8 cellular contexts compared by ENCODE assay signal in the genomic region with DNA sequence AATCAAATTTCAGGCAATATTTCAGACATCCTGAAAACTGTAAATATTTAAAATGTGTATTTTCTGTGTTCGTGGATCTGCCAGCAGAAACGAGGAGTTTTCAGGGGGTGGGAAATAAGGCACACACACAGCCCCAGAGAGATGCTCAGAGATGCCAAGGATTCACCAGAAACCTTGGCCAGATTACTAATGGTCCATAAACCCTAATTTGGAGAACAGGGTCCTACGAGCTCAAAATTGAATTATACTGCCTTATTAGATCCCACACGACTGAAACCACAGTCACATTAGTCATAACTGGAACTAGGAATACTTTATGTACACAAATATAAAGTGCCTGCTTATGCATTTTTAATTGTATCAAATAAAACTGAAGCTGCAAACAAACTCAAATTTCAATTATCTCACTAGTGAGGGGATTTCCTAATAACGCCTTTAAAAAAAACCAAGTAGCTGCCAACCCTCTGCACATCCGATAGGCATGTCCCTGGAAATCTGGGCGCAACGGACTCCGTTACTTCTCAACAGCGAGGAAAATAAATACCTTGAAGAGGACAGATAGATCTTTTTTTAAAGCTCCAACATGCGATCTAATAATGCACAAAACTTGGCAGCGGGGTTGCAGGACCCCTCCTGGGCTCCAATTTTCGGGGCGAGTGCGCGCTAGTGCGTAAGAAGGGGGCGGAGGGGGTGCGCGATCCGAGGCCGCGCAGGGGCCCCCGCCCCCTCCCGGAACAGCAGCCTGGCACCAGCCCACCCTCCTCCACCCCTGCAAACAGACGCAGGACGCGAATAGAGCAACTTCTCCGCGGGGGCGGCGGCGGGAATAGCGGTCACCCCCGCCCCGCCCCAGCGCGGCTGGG. TPM values are rescaled to one million over a fixed set of nuclear protein-coding genes. Genes with fewer than 3 reads are reported as not detected.
DNase-seq lines count a peak whose midpoint lies in the region; ATAC-seq, FAIRE-seq and TF ChIP-seq lines count a peak whose summit lies in the region.

No MANE protein-coding gene starts in this region.

- H3K9me3 Mint-ChIP-seq in T-cell, result no peaks in the 10 kb centered on the region

- CTCF ChIA-PET in T-cell (lab: Charles Lee), result interaction anchor here (0.7 to 2.6 kb wide), 2 partner anchors 76 to 82 kb away, joined by 6 to 15 read pairs; no protein-coding TSS in a partner anchor
- CTCF ChIA-PET in K562 (lab: Yijun Ruan, JAX; ENCODE audit: low intra/inter-chr PET ratio), result no interaction called here

- peak overlapping the region; percentile 91 to 92 (median 92) for H3K4me3 Mint-ChIP-seq in T-cell

- FAIRE-seq in K562 (lab: Jason Lieb, UNC), result no peak
- peak; percentile 55 for FAIRE-seq in islet of Langerhans (lab: Jason Lieb, UNC)

- H3K27me3 Mint-ChIP-seq in T-cell, result no peaks in the 10 kb centered on the region

- no peak for TF ChIP-seq RAD21 in K562 (CRISPR knock-in tag; conservative IDR thresholded peaks at IDR 0.05 in 1 of 2, IDR thresholded peaks at IDR 0.05 in 1 of 2)

- no peaks in the 10 kb centered on the region for H3K36me3 ChIP-seq in K562 (ENCODE audit: control insufficient read depth, insufficient read depth, low read length)

- intact Hi-C loops in K562 (cut with micrococcal nuclease), result loop anchor here (5.0 to 10.0 kb wide), 2 partner anchors 75 to 272 kb away; partner anchors contain the start of gene LPIN3

- peaks cover 5 to 20% of the 10 kb centered on the region in 2 experiments for H3K4me1 ChIP-seq in K562 (replicated peaks in 1 of 2; ENCODE audit: control insufficient read depth in 2 of 2, insufficient read depth in 2 of 2, low read length in 2 of 2)

- H3K36me3 Mint-ChIP-seq in T-cell, result no peaks in the 10 kb centered on the region

- no peak for TF ChIP-seq CTCF in K562 (IDR thresholded peaks at IDR 0.05 in 2 of 3, conservative IDR thresholded peaks at IDR 0.05 in 1 of 3; ENCODE audit: insufficient read depth in 2 of 3, low read depth in 1 of 3, low read length in 3 of 3)

- no peaks in the 10 kb centered on the region; a peak in 1 of 5 replicates for H3K27me3 ChIP-seq in K562 (ENCODE audit: control insufficient read depth in 2 of 2, insufficient read depth in 2 of 2, low read length in 2 of 2)

- H3K27ac ChIP-seq in K562 (ENCODE audit: extremely low read depth, low read depth, low read length), result peak overlapping the region; percentile 47; the same call in 2 of the 3 replicates

- peaks cover 5% of the 10 kb centered on the region for H4K20me1 ChIP-seq in K562 (replicated peaks; ENCODE audit: control insufficient read depth, insufficient read depth, low read length)

- peak overlapping the region; percentile 96 for H3K4me3 ChIP-seq in K562

- no peak for TF ChIP-seq EP300 in K562 (IDR thresholded peaks at IDR 0.05; ENCODE audit: low read length)

- in situ Hi-C loops in K562 (cut with MboI), result no loop called here

- peak overlapping the region; percentile 64 to 90 for H3K9ac ChIP-seq in K562 (ENCODE audit: insufficient read depth in 1 of 2, low read depth in 2 of 2, low read length in 2 of 2)

- peak overlapping the region; percentile 77 to 91 for H3K27ac Mint-ChIP-seq in T-cell

- WGBS in K562 (ENCODE audit: insufficient coverage, low coverage, missing lambda C conversion rate), result 4% methylated on average over 12 of the region's 38 CpGs

- peaks cover 52 to 56% (median 56%) of the 10 kb centered on the region in 3 donors for H3K4me1 Mint-ChIP-seq in T-cell

- H3K79me2 ChIP-seq in K562 (ENCODE audit: control insufficient read depth, insufficient read depth, low read length), result peaks cover 54% of the 10 kb centered on the region

- ATAC-seq in GM19035 (IDR thresholded peaks at IDR 0.05; ENCODE audit: unreplicated experiment) (peak; percentile 10), HG03558 (IDR thresholded peaks at IDR 0.05; ENCODE audit: extremely low read depth, unreplicated experiment) (peak; percentile 2), T-cell (replicated peaks in 1 of 4) (peak; percentile 21 to 26 (median 22)), K562 (peak; percentile 11; the same call in 2 of the 3 replicates), HG02642 (IDR thresholded peaks at IDR 0.05; ENCODE audit: poor library complexity, unreplicated experiment) (no peak)

- POLR2A ChIA-PET in T-cell (lab: Charles Lee) (interaction anchor here (0.6 to 1.1 kb wide), 5 partner anchors 72 to 203 kb away, joined by 3 to 4 read pairs (median 3); no protein-coding TSS in a partner anchor), K562 (lab: Yijun Ruan, JAX) (interaction anchor here (0.6 to 1.2 kb wide), 7 partner anchors 9 to 191 kb away, joined by 3 to 4 read pairs (median 3); no protein-coding TSS in a partner anchor)

- DNase-seq in AG08395 (ENCODE audit: low spot score) (peak; percentile 30), T-cell (peak; percentile 5 to 70 (median 52)), K562 (ENCODE audit: extremely low read depth in 1 of 4, low spot score in 3 of 4) (peak in 2 of 4 experiments; percentile 57 to 66)
- DNase-seq in stimulated activated CD4-positive, alpha-beta T cell treated with anti-CD3 and anti-CD28 coated beads, Interleukin-12 subunit alpha, Interleukin-12 subunit beta, amount 100 ng/mL, for 48 hours (ENCODE audit: low read depth in 2 of 3, low spot score in 1 of 3), result peak in 2 of 3 donors; percentile 6 to 9

- BruUV-seq in K562 (replicated peaks; lab: Mats Ljungman, UMichigan), result TSS peak; percentile 47

- no peaks in the 10 kb centered on the region for H3K9me3 ChIP-seq in K562 (replicated peaks; ENCODE audit: control insufficient read depth, insufficient read depth, low read depth, low read length)

- H3K4me2 ChIP-seq in K562 (ENCODE audit: insufficient read depth, low read length), result peak overlapping the region; percentile 80

- no peak for TF ChIP-seq POLR2A in K562 (conservative IDR thresholded peaks at IDR 0.05)

- no peaks in the 10 kb centered on the region for H3K9me1 ChIP-seq in K562 (ENCODE audit: control insufficient read depth, insufficient read depth, low read length)

- 0 out of 2 replicates have a peak overlapping the region, but pooled peaks have one; percentile 44 for H2AFZ ChIP-seq in K562 (ENCODE audit: low read depth, low read length)

TF ChIP-seq in K562, 482 proteins besides CTCF, POLR2A, EP300 and RAD21 (continues in another document):
- no peak for TF ChIP-seq SRSF3 (IDR thresholded peaks at IDR 0.05; ENCODE audit: insufficient read depth, low read length)
- TF ChIP-seq ZFP1 (CRISPR knock-in tag; IDR thresholded peaks at IDR 0.05), result no peak
- no peak for TF ChIP-seq ZNF282 (CRISPR knock-in tag; IDR thresholded peaks at IDR 0.05)
- TF ChIP-seq PHF8 (IDR thresholded peaks at IDR 0.05; ENCODE audit: borderline replicate concordance, low read length), result no peak
- no peak for TF ChIP-seq PCBP1 (IDR thresholded peaks at IDR 0.05; ENCODE audit: low read depth, low read length, poor library complexity, severe bottlenecking)
- TF ChIP-seq NCOA2 (IDR thresholded peaks at IDR 0.05; ENCODE audit: partially characterized antibody in 2 of 2), result no peak
- no peak for TF ChIP-seq ETS2 (tag; IDR thresholded peaks at IDR 0.05; ENCODE audit: borderline replicate concordance, poor library complexity, severe bottlenecking)
- no peak for TF ChIP-seq ZNF766 (CRISPR knock-in tag; conservative IDR thresholded peaks at IDR 0.05)
- TF ChIP-seq TBP (optimal IDR thresholded peaks at IDR 0.05; ENCODE audit: low read depth, low read length), result peak; percentile 20

RNA-seq across cellular contexts. Expression of gene CHD6, which starts 0.9 kb away (rescaled TPM):
- total RNA-seq in T-cell, result 100 to 1,000 TPM in 1 of 5 donors, 10 to 100 TPM in 4; 68.4 to 105 (median 74.9) TPM
- 59.5 and 192 TPM in 2 replicates for total RNA-seq in K562 (2011; cell fraction: chromatin; rRNA removed; ENCODE audit: low replicate concordance)
- 37.7 and 41.8 TPM in 2 replicates for total RNA-seq in K562 (2011; cell fraction: nucleolus; rRNA removed)
- total RNA-seq in K562 (2011; cell fraction: nucleoplasm; rRNA removed), result 62.7 and 85.0 TPM in 2 replicates
- 12.8 and 13.3 TPM in 2 replicates for total RNA-seq in K562 (2014; rRNA removed)
- 24.2 and 31.3 TPM in 2 replicates for total RNA-seq in K562 (2014; rRNA removed; fragmentation: Illumina TruSeq; extraction: Trizol)
- 18.9 and 21.6 TPM in 2 replicates for total RNA-seq in K562 (2015; rRNA removed; fragmentation: Illumina TruSeq; extraction: Trizol)
- 19.8 and 22.5 TPM in 2 replicates for total RNA-seq in K562 (2021)
- 15.0 and 16.4 TPM in 2 replicates for polyA plus RNA-seq in K562 (2011; rRNA removed)
- 4.9 and 9.2 TPM in 2 replicates for polyA plus RNA-seq in K562 (2011; cell fraction: cytosol; rRNA removed)
- 81.7 and 82.2 TPM in 2 replicates for polyA plus RNA-seq in K562 (2011; cell fraction: nucleus; rRNA removed)
- polyA plus RNA-seq in K562 (2012), result 7.4 and 11.0 TPM in 2 replicates
- polyA plus RNA-seq in K562 (2014; fragmentation: Illumina TruSeq; extraction: Trizol), result 10.8 and 11.4 TPM in 2 replicates
- polyA plus RNA-seq in K562 (2014; fragmentation: Nextera tagmentation; extraction: Ambion mirVana), result 10 to 100 TPM in 1 of 2 experiments, 1 to 10 TPM in 1; 3.9 to 10.9 TPM
- 8.5 and 9.0 TPM in 2 replicates for polyA plus RNA-seq in K562 (2014; rRNA removed)
- 61.9 and 104 TPM in 2 replicates for polyA minus RNA-seq in K562 (2011; rRNA and poly(A)+ RNA removed)
- 13.1 and 16.2 TPM in 2 replicates for polyA minus RNA-seq in K562 (2011; cell fraction: cytosol; rRNA and poly(A)+ RNA removed)
- 78.5 and 164 TPM in 2 replicates for polyA minus RNA-seq in K562 (2011; cell fraction: nucleus; rRNA and poly(A)+ RNA removed)
